Comparison of ENCODE assay signal across 1 cellular context in the genomic region with DNA sequence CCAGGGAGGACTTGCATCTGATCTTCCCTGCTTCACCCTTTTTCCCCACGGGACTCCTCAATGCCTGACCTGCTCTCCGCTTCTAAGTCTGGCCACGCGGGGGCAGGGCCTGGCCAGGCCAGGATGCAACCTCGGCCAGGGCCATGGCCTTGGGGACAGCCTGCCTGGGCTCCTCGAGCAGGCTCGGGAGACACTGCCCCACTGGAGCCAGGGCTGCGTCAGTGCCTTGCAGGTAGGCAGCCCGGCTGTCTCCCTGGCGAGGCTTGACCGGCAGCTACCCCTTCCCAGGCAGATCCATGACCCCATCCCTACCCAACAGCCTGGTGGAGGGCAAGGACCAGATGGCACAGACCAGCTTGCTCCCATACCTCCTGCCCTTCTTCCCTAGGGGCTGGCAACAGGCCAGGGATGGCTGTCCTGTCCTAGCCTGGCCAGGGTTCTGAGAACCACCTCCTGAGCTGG.
A peak's percentile ranks its signal among the peaks of the same experiment; 100 is the strongest.
TF ChIP-seq lines count a peak whose summit lies in the region.

No MANE protein-coding gene starts in this region.

TF ChIP-seq in HepG2, 621 proteins besides CTCF, POLR2A, EP300 and RAD21 (continued from another document and continues in another):
- TF ChIP-seq, protein P1, sequence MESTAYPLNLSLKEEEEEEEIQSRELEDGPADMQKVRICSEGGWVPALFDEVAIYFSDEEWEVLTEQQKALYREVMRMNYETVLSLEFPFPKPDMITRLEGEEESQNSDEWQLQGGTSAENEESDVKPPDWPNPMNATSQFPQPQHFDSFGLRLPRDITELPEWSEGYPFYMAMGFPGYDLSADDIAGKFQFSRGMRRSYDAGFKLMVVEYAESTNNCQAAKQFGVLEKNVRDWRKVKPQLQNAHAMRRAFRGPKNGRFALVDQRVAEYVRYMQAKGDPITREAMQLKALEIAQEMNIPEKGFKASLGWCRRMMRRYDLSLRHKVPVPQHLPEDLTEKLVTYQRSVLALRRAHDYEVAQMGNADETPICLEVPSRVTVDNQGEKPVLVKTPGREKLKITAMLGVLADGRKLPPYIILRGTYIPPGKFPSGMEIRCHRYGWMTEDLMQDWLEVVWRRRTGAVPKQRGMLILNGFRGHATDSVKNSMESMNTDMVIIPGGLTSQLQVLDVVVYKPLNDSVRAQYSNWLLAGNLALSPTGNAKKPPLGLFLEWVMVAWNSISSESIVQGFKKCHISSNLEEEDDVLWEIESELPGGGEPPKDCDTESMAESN (CRISPR knock-in tag; conservative IDR thresholded peaks at IDR 0.05): 0 out of 2 replicates have a peak, but pooled peaks have one; percentile 31
- TF ChIP-seq KDM3A (CRISPR knock-in tag; IDR thresholded peaks at IDR 0.05; ENCODE audit: low read depth) (0 out of 2 replicates have a peak, but pooled peaks have one; percentile 30), MTF2 (CRISPR knock-in tag; IDR thresholded peaks at IDR 0.05; ENCODE audit: borderline replicate concordance) (peak; percentile 24; the same call in 1 of the 2 replicates), RXRB (CRISPR knock-in tag; IDR thresholded peaks at IDR 0.05; ENCODE audit: borderline replicate concordance) (0 out of 2 replicates have a peak, but pooled peaks have one; percentile 27), ZNF205 (CRISPR knock-in tag; IDR thresholded peaks at IDR 0.05) (0 out of 2 replicates have a peak, but pooled peaks have one; percentile 34), REPIN1 (CRISPR knock-in tag; IDR thresholded peaks at IDR 0.05; ENCODE audit: borderline replicate concordance, low read depth) (no peak), ZNF790 (CRISPR knock-in tag; IDR thresholded peaks at IDR 0.05; ENCODE audit: borderline replicate concordance) (no peak), SMAD3 (CRISPR knock-in tag; IDR thresholded peaks at IDR 0.05) (no peak), MTA1 (CRISPR knock-in tag; IDR thresholded peaks at IDR 0.05; ENCODE audit: borderline replicate concordance) (peak; percentile 36; the same call in 1 of the 2 replicates), ZFX (CRISPR knock-in tag; IDR thresholded peaks at IDR 0.05; ENCODE audit: low read depth) (peak; percentile 65), ZBTB21 (CRISPR knock-in tag; IDR thresholded peaks at IDR 0.05) (no peak), TMF1 (CRISPR knock-in tag; IDR thresholded peaks at IDR 0.05; ENCODE audit: low read depth) (no peak), RARA (CRISPR knock-in tag; IDR thresholded peaks at IDR 0.05) (peak; percentile 37; the same call in 1 of the 2 replicates), HNRNPL (IDR thresholded peaks at IDR 0.05; ENCODE audit: low read depth, low read length) (0 out of 2 replicates have a peak, but pooled peaks have one; percentile 44), KDM2A (CRISPR knock-in tag; IDR thresholded peaks at IDR 0.05; ENCODE audit: borderline replicate concordance, low read depth) (peak; percentile 77), ZNF274 (CRISPR knock-in tag; IDR thresholded peaks at IDR 0.05) (0 out of 2 replicates have a peak, but pooled peaks have one; percentile 58), ZNF724P (CRISPR knock-in tag; IDR thresholded peaks at IDR 0.05; ENCODE audit: borderline replicate concordance) (0 out of 2 replicates have a peak, but pooled peaks have one; percentile 22), HOXA9 (CRISPR knock-in tag; IDR thresholded peaks at IDR 0.05; ENCODE audit: borderline replicate concordance) (0 out of 2 replicates have a peak, but pooled peaks have one; percentile 36), IRF2 (CRISPR knock-in tag; IDR thresholded peaks at IDR 0.05) (peak; percentile 41; the same call in 1 of the 2 replicates), PITX1 (CRISPR knock-in tag; IDR thresholded peaks at IDR 0.05) (0 out of 2 replicates have a peak, but pooled peaks have one; percentile 33), GATAD2A (CRISPR knock-in tag; IDR thresholded peaks at IDR 0.05) (peak; percentile 64), HNRNPLL (IDR thresholded peaks at IDR 0.05; ENCODE audit: low read depth, low read length, poor library complexity, severe bottlenecking) (peak; percentile 25), CC2D1A (CRISPR knock-in tag; IDR thresholded peaks at IDR 0.05) (no peak), JDP2 (CRISPR knock-in tag; IDR thresholded peaks at IDR 0.05; ENCODE audit: borderline replicate concordance) (no peak), HIVEP1 (CRISPR knock-in tag; IDR thresholded peaks at IDR 0.05) (peak; percentile 66; the same call in 1 of the 2 replicates), SAP130 (CRISPR knock-in tag; IDR thresholded peaks at IDR 0.05; ENCODE audit: low read depth) (peak; percentile 32; the same call in 1 of the 2 replicates), ZNF703 (CRISPR knock-in tag; IDR thresholded peaks at IDR 0.05; ENCODE audit: borderline replicate concordance) (no peak), ZFY (CRISPR knock-in tag; IDR thresholded peaks at IDR 0.05) (peak; percentile 39), SMAD1 (CRISPR knock-in tag; IDR thresholded peaks at IDR 0.05; ENCODE audit: borderline replicate concordance, low read depth) (0 out of 2 replicates have a peak, but pooled peaks have one; percentile 29), ZBTB1 (CRISPR knock-in tag; IDR thresholded peaks at IDR 0.05; ENCODE audit: borderline replicate concordance) (no peak), PHF8 (CRISPR knock-in tag; IDR thresholded peaks at IDR 0.05) (peak; percentile 27; the same call in 1 of the 2 replicates), KLF13 (CRISPR knock-in tag; IDR thresholded peaks at IDR 0.05) (0 out of 2 replicates have a peak, but pooled peaks have one; percentile 75), GLI4 (CRISPR knock-in tag; IDR thresholded peaks at IDR 0.05; ENCODE audit: borderline replicate concordance) (peak; percentile 55; the same call in 1 of the 2 replicates), RFXAP (CRISPR knock-in tag; IDR thresholded peaks at IDR 0.05; ENCODE audit: borderline replicate concordance) (0 out of 2 replicates have a peak, but pooled peaks have one; percentile 26)
- TF ChIP-seq, protein P2, sequence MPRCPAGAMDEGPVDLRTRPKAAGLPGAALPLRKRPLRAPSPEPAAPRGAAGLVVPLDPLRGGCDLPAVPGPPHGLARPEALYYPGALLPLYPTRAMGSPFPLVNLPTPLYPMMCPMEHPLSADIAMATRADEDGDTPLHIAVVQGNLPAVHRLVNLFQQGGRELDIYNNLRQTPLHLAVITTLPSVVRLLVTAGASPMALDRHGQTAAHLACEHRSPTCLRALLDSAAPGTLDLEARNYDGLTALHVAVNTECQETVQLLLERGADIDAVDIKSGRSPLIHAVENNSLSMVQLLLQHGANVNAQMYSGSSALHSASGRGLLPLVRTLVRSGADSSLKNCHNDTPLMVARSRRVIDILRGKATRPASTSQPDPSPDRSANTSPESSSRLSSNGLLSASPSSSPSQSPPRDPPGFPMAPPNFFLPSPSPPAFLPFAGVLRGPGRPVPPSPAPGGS (CRISPR knock-in tag; IDR thresholded peaks at IDR 0.05): peak; percentile 71
- TF ChIP-seq, protein P3, sequence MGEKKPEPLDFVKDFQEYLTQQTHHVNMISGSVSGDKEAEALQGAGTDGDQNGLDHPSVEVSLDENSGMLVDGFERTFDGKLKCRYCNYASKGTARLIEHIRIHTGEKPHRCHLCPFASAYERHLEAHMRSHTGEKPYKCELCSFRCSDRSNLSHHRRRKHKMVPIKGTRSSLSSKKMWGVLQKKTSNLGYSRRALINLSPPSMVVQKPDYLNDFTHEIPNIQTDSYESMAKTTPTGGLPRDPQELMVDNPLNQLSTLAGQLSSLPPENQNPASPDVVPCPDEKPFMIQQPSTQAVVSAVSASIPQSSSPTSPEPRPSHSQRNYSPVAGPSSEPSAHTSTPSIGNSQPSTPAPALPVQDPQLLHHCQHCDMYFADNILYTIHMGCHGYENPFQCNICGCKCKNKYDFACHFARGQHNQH (CRISPR knock-in tag; IDR thresholded peaks at IDR 0.05): peak; percentile 59; the same call in 1 of the 2 replicates
- TF ChIP-seq, protein P4, sequence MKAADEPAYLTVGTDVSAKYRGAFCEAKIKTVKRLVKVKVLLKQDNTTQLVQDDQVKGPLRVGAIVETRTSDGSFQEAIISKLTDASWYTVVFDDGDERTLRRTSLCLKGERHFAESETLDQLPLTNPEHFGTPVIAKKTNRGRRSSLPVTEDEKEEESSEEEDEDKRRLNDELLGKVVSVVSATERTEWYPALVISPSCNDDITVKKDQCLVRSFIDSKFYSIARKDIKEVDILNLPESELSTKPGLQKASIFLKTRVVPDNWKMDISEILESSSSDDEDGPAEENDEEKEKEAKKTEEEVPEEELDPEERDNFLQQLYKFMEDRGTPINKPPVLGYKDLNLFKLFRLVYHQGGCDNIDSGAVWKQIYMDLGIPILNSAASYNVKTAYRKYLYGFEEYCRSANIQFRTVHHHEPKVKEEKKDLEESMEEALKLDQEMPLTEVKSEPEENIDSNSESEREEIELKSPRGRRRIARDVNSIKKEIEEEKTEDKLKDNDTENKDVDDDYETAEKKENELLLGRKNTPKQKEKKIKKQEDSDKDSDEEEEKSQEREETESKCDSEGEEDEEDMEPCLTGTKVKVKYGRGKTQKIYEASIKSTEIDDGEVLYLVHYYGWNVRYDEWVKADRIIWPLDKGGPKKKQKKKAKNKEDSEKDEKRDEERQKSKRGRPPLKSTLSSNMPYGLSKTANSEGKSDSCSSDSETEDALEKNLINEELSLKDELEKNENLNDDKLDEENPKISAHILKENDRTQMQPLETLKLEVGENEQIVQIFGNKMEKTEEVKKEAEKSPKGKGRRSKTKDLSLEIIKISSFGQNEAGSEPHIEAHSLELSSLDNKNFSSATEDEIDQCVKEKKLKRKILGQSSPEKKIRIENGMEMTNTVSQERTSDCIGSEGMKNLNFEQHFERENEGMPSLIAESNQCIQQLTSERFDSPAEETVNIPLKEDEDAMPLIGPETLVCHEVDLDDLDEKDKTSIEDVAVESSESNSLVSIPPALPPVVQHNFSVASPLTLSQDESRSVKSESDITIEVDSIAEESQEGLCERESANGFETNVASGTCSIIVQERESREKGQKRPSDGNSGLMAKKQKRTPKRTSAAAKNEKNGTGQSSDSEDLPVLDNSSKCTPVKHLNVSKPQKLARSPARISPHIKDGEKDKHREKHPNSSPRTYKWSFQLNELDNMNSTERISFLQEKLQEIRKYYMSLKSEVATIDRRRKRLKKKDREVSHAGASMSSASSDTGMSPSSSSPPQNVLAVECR (CRISPR knock-in tag; IDR thresholded peaks at IDR 0.05; ENCODE audit: borderline replicate concordance): no peak
- TF ChIP-seq, protein P5, sequence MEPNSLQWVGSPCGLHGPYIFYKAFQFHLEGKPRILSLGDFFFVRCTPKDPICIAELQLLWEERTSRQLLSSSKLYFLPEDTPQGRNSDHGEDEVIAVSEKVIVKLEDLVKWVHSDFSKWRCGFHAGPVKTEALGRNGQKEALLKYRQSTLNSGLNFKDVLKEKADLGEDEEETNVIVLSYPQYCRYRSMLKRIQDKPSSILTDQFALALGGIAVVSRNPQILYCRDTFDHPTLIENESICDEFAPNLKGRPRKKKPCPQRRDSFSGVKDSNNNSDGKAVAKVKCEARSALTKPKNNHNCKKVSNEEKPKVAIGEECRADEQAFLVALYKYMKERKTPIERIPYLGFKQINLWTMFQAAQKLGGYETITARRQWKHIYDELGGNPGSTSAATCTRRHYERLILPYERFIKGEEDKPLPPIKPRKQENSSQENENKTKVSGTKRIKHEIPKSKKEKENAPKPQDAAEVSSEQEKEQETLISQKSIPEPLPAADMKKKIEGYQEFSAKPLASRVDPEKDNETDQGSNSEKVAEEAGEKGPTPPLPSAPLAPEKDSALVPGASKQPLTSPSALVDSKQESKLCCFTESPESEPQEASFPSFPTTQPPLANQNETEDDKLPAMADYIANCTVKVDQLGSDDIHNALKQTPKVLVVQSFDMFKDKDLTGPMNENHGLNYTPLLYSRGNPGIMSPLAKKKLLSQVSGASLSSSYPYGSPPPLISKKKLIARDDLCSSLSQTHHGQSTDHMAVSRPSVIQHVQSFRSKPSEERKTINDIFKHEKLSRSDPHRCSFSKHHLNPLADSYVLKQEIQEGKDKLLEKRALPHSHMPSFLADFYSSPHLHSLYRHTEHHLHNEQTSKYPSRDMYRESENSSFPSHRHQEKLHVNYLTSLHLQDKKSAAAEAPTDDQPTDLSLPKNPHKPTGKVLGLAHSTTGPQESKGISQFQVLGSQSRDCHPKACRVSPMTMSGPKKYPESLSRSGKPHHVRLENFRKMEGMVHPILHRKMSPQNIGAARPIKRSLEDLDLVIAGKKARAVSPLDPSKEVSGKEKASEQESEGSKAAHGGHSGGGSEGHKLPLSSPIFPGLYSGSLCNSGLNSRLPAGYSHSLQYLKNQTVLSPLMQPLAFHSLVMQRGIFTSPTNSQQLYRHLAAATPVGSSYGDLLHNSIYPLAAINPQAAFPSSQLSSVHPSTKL (CRISPR knock-in tag; IDR thresholded peaks at IDR 0.05): 0 out of 2 replicates have a peak, but pooled peaks have one; percentile 34
- TF ChIP-seq, protein P6, sequence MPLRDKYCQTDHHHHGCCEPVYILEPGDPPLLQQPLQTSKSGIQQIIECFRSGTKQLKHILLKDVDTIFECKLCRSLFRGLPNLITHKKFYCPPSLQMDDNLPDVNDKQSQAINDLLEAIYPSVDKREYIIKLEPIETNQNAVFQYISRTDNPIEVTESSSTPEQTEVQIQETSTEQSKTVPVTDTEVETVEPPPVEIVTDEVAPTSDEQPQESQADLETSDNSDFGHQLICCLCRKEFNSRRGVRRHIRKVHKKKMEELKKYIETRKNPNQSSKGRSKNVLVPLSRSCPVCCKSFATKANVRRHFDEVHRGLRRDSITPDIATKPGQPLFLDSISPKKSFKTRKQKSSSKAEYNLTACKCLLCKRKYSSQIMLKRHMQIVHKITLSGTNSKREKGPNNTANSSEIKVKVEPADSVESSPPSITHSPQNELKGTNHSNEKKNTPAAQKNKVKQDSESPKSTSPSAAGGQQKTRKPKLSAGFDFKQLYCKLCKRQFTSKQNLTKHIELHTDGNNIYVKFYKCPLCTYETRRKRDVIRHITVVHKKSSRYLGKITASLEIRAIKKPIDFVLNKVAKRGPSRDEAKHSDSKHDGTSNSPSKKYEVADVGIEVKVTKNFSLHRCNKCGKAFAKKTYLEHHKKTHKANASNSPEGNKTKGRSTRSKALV (CRISPR knock-in tag; IDR thresholded peaks at IDR 0.05): peak; percentile 60; the same call in 1 of the 2 replicates
- TF ChIP-seq, protein P7, sequence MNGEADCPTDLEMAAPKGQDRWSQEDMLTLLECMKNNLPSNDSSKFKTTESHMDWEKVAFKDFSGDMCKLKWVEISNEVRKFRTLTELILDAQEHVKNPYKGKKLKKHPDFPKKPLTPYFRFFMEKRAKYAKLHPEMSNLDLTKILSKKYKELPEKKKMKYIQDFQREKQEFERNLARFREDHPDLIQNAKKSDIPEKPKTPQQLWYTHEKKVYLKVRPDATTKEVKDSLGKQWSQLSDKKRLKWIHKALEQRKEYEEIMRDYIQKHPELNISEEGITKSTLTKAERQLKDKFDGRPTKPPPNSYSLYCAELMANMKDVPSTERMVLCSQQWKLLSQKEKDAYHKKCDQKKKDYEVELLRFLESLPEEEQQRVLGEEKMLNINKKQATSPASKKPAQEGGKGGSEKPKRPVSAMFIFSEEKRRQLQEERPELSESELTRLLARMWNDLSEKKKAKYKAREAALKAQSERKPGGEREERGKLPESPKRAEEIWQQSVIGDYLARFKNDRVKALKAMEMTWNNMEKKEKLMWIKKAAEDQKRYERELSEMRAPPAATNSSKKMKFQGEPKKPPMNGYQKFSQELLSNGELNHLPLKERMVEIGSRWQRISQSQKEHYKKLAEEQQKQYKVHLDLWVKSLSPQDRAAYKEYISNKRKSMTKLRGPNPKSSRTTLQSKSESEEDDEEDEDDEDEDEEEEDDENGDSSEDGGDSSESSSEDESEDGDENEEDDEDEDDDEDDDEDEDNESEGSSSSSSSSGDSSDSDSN (CRISPR knock-in tag; IDR thresholded peaks at IDR 0.05): peak; percentile 57
- TF ChIP-seq, protein P8, sequence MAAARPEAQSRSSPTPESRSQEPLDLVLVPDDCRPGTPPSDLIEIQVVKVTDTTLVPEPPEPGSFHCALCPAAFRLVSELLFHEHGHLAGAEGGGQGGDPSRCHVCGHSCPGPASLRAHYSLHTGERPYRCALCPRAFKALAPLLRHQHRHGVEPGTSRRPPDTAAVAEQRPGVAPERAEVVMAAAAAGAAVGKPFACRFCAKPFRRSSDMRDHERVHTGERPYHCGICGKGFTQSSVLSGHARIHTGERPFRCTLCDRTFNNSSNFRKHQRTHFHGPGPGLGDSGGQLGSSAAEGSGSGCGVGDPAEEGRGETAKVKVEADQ (CRISPR knock-in tag; IDR thresholded peaks at IDR 0.05; ENCODE audit: borderline replicate concordance): peak; percentile 76; the same call in 1 of the 2 replicates
